ENCODE assay signal across 11 cellular contexts in genomic region chr3:164539215-164539614, GRCh38.
"Had no signal": no experiment of that assay in that cellular context is flagged by ENCODE, and none has a peak within 500 bp of the region (broad histone marks: within the 10 kb centered on the region; RNA-seq: fewer than 3 reads in every experiment).

No MANE protein-coding gene starts in this region.

- H3K36me3 Mint-ChIP-seq: natural killer cell treated with Interleukin-12 subunit alpha and Interleukin-12 subunit beta and Interleukin-15 and Interleukin-18, amount 100 ng/mL, for 72 hours; stimulated activated memory B cell treated with anti-CD40 and anti-IgM and Interleukin-4, amounts not matched to agents 10 μg/mL and 1 μg/mL and 100 μg/mL, for 72 hours had no signal

- H3K9me3 ChIP-seq: right atrium auricular region, tibial nerve had no signal

- DNase-seq: activated naive CD4-positive, alpha-beta T cell; aorta; dermis blood vessel endothelial cell; effector memory CD8-positive, alpha-beta T cell; foreskin keratinocyte; stimulated activated CD4-positive, alpha-beta T cell treated with anti-CD3 and anti-CD28 coated beads, Interleukin-2, amount 100 ng/mL, for 48 hours had no signal

- H3K4me1 ChIP-seq: foreskin keratinocyte, right atrium auricular region, tibial nerve had no signal

- H3K27me3 Mint-ChIP-seq: effector memory CD8-positive, alpha-beta T cell; natural killer cell treated with Interleukin-12 subunit alpha and Interleukin-12 subunit beta and Interleukin-15 and Interleukin-18, amount 100 ng/mL, for 72 hours; progenitor cell of endocrine pancreas; stimulated activated memory B cell treated with anti-CD40 and anti-IgM and Interleukin-4, amounts not matched to agents 10 μg/mL and 1 μg/mL and 100 μg/mL, for 72 hours had no signal

- H3K27ac ChIP-seq: foreskin keratinocyte, right atrium auricular region, tibial nerve had no signal

- H3K36me3 ChIP-seq: right atrium auricular region, tibial nerve had no signal

- H3K4me3 Mint-ChIP-seq: effector memory CD8-positive, alpha-beta T cell; natural killer cell treated with Interleukin-12 subunit alpha and Interleukin-12 subunit beta and Interleukin-15 and Interleukin-18, amount 100 ng/mL, for 72 hours; stimulated activated memory B cell treated with anti-CD40 and anti-IgM and Interleukin-4, amounts not matched to agents 10 μg/mL and 1 μg/mL and 100 μg/mL, for 72 hours had no signal

- ATAC-seq: effector memory CD8-positive, alpha-beta T cell; foreskin keratinocyte; natural killer cell treated with Interleukin-12 subunit alpha and Interleukin-12 subunit beta and Interleukin-15 and Interleukin-18, amount 100 ng/mL, for 72 hours; stimulated activated memory B cell treated with anti-CD40 and anti-IgM and Interleukin-4, amounts not matched to agents 10 μg/mL and 1 μg/mL and 100 μg/mL, for 72 hours had no signal

- H3K4me1 Mint-ChIP-seq: stimulated activated memory B cell treated with anti-CD40 and anti-IgM and Interleukin-4, amounts not matched to agents 10 μg/mL and 1 μg/mL and 100 μg/mL, for 72 hours had no signal

- H3K27me3 ChIP-seq: foreskin keratinocyte, right atrium auricular region, tibial nerve had no signal

- H3K27ac Mint-ChIP-seq: effector memory CD8-positive, alpha-beta T cell; natural killer cell treated with Interleukin-12 subunit alpha and Interleukin-12 subunit beta and Interleukin-15 and Interleukin-18, amount 100 ng/mL, for 72 hours; progenitor cell of endocrine pancreas; stimulated activated memory B cell treated with anti-CD40 and anti-IgM and Interleukin-4, amounts not matched to agents 10 μg/mL and 1 μg/mL and 100 μg/mL, for 72 hours had no signal

- H3K4me3 ChIP-seq: right atrium auricular region, tibial nerve had no signal
